1 cellular context compared by ENCODE assay signal in genomic region chr14:93054006-93054405, GRCh38.
TF ChIP-seq lines count a peak whose summit lies in the region.

No MANE protein-coding gene starts in this region.

TF ChIP-seq in HepG2, 621 proteins besides CTCF, POLR2A, EP300 and RAD21:
- TF ChIP-seq GATAD2A (CRISPR knock-in tag; IDR thresholded peaks at IDR 0.05) = no peak
- TF ChIP-seq ZMYM3 (CRISPR knock-in tag; IDR thresholded peaks at IDR 0.05) = no peak
- TF ChIP-seq ZBTB1 (CRISPR knock-in tag; IDR thresholded peaks at IDR 0.05; ENCODE audit: borderline replicate concordance) = no peak
- no peak for TF ChIP-seq ZBTB20 (CRISPR knock-in tag; IDR thresholded peaks at IDR 0.05; ENCODE audit: borderline replicate concordance, low read depth)
- no peak for TF ChIP-seq TOE1 (CRISPR knock-in tag; IDR thresholded peaks at IDR 0.05)
- no peak for TF ChIP-seq MTF2 (CRISPR knock-in tag; IDR thresholded peaks at IDR 0.05; ENCODE audit: borderline replicate concordance)
- TF ChIP-seq NR2F2 (IDR thresholded peaks at IDR 0.05; ENCODE audit: borderline replicate concordance, low read depth) = no peak
- no peak for TF ChIP-seq ZNF24 (IDR thresholded peaks at IDR 0.05)
- TF ChIP-seq FOSL2 (CRISPR knock-in tag; IDR thresholded peaks at IDR 0.05) = no peak
- TF ChIP-seq ZBTB40 (IDR thresholded peaks at IDR 0.05) = no peak
- no peak for TF ChIP-seq ZBTB40 (CRISPR knock-in tag; IDR thresholded peaks at IDR 0.05)
- no peak for TF ChIP-seq ATM (IDR thresholded peaks at IDR 0.05; ENCODE audit: borderline replicate concordance)
- TF ChIP-seq HOXA5 (CRISPR knock-in tag; IDR thresholded peaks at IDR 0.05) = no peak
- no peak for TF ChIP-seq ZZZ3 (CRISPR knock-in tag; IDR thresholded peaks at IDR 0.05; ENCODE audit: borderline replicate concordance)
- no peak for TF ChIP-seq LRRFIP1 (CRISPR knock-in tag; conservative IDR thresholded peaks at IDR 0.05)
